Comparison of ENCODE assay signal across 35 cellular contexts in the genomic region with DNA sequence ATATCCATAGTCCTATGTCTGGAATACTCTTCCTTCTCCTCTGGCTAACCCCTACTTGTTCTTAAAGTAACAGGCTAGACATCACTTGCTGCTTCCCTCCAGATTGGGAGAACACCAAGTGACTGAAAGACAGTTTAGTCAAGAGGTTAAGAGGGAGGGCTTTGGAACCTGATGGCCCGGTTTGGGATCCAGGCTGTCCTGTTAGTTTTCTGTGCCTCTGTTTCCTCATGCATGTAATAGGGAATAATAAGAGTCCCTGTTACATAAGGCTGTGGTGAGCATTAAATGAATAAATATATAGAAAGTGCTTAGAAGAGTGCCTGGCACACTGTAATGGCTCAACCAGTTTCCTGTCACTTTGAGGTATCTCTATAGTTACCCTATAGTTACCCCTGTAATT.
"Had no signal": no experiment of that assay in that cellular context is flagged by ENCODE, and none has a peak within 500 bp of the region (broad histone marks: within the 10 kb centered on the region; RNA-seq: fewer than 3 reads in every experiment).

No MANE protein-coding gene starts in this region.

- H3K27me3 ChIP-seq: MG63 had no signal

- H3K9me3 ChIP-seq: MG63 had no signal

- H3K27ac ChIP-seq: KMS-11 had no signal

- DNase-seq: Karpas-422, Kasumi-1, MM.1S, MV-4-11, NCI-H1048, NCI-H1092, NCI-H1092 treated with DMSO at 0.1 percent for 48 hours, NCI-H1105, NCI-H1105 treated with DMSO at 0.1 percent for 48 hours, NCI-H1417, NCI-H1417 treated with DMSO at 0.1 percent for 48 hours, NCI-H1436, NCI-H1436 treated with DMSO at 0.1 percent for 48 hours, NCI-H146, NCI-H1694, NCI-H1694 treated with DMSO at 0.1 percent for 48 hours, NCI-H187, NCI-H187 treated with DMSO at 0.1 percent for 48 hours, NCI-H1930, NCI-H2029, NCI-H2029 treated with DMSO at 0.1 percent for 48 hours, NCI-H2081, NCI-H2081 treated with DMSO at 0.1 percent for 48 hours, NCI-H2107, NCI-H2171, NCI-H2171 treated with DMSO at 0.1 percent for 48 hours, NCI-H2227 treated with DMSO at 0.1 percent for 48 hours, NCI-H226, NCI-H345, NCI-H446, NCI-H446 treated with DMSO at 0.1 percent for 48 hours, NCI-H510A, NCI-H510A treated with DMSO at 0.1 percent for 48 hours had no signal

- H3K36me3 ChIP-seq: MG63 had no signal

- H3K4me3 ChIP-seq: MG63 had no signal
